ENCODE assay signal across 15 cellular contexts in the genomic region with DNA sequence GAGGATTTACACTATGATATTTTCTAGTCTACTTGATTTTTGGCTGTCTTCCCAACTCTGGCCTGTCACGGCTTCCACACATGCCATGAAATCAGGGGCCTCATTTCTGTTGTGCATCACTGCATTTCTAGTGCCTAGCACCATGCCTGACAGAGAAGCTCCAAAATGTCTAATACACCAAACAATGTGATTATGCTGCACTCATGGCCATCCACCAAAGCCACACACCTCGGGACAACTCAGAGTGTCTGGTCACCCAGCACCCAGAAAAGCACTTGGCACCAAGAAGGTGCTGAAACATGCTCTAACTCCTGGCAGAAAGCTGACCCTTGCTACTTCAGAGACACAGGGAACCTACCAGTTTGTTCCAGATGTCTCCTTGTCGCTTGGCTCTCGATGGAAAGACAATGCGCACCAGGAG. TPM values are rescaled to one million over a fixed set of nuclear protein-coding genes. Genes with fewer than 3 reads are reported as not detected.
DNase-seq lines count a peak whose midpoint lies in the region; ATAC-seq and TF ChIP-seq lines count a peak whose summit lies in the region.
"Had no signal": no experiment of that assay in that cellular context is flagged by ENCODE, and none has a peak within 500 bp of the region (broad histone marks: within the 10 kb centered on the region; RNA-seq: fewer than 3 reads in every experiment).

No MANE protein-coding gene starts in this region.

- H3K4me3 Mint-ChIP-seq in nephron progenitor cell (no peak overlapping the region), Calu3 (ENCODE audit: low read depth, unreplicated experiment) (no peak overlapping the region)
- H3K4me3 Mint-ChIP-seq: activated naive CD8-positive, alpha-beta T cell treated with anti-CD3 and anti-CD28 coated beads, Interleukin-2, amount 10 ng/mL, durations not matched to agents 7 days and 5 days; naive B cell had no signal

- H3K27ac Mint-ChIP-seq in nephron progenitor cell (peak overlapping the region; percentile 53), Calu3 (ENCODE audit: unreplicated experiment) (no peak overlapping the region)

- TF ChIP-seq CTCF in nephron progenitor cell (IDR thresholded peaks at IDR 0.05) = no peak
- no peak for TF ChIP-seq CTCF in Calu3 (IDR thresholded peaks at IDR 0.05; ENCODE audit: unreplicated experiment)

- H3K27me3 Mint-ChIP-seq in nephron progenitor cell (ENCODE audit: low read depth, poor library complexity) (no peaks in the 10 kb centered on the region), Calu3 (ENCODE audit: unreplicated experiment) (no peaks in the 10 kb centered on the region)
- H3K27me3 Mint-ChIP-seq: activated naive CD8-positive, alpha-beta T cell treated with anti-CD3 and anti-CD28 coated beads, Interleukin-2, amount 10 ng/mL, durations not matched to agents 7 days and 5 days; naive B cell had no signal

- H3K9me3 Mint-ChIP-seq in nephron progenitor cell (no peaks in the 10 kb centered on the region), Calu3 (ENCODE audit: low read depth, unreplicated experiment) (no peaks in the 10 kb centered on the region)
- H3K9me3 Mint-ChIP-seq: activated naive CD8-positive, alpha-beta T cell treated with anti-CD3 and anti-CD28 coated beads, Interleukin-2, amount 10 ng/mL, durations not matched to agents 7 days and 5 days; naive B cell had no signal

- no TSS peak for BruUV-seq in Calu3 (replicated peaks; lab: Mats Ljungman, UMichigan)

- no peak for ATAC-seq in HG03139 (IDR thresholded peaks at IDR 0.05; ENCODE audit: unreplicated experiment)

- CTCF ChIA-PET in Calu3 (lab: Charles Lee) = no interaction called here

- peaks cover 5% of the 10 kb centered on the region for H3K4me1 Mint-ChIP-seq in nephron progenitor cell
- H3K4me1 Mint-ChIP-seq in Calu3 (ENCODE audit: low read depth, unreplicated experiment) = no peaks in the 10 kb centered on the region

- DNase-seq in DMS79 treated with DMSO at 0.1 percent for 48 hours (lab: John Stamatoyannopoulos, UW) (peak; percentile 85), NCI-H446 (lab: John Stamatoyannopoulos, UW) (peak; percentile 51 to 71), dedifferentiated amniotic fluid mesenchymal stem cell (ENCODE audit: extremely low spot score) (peak; percentile 35), nephron progenitor cell (no peak), NCI-H1436 treated with DMSO at 0.1 percent for 48 hours (lab: John Stamatoyannopoulos, UW) (no peak), NCI-H524 treated with DMSO at 0.1 percent for 48 hours (lab: John Stamatoyannopoulos, UW) (no peak), Calu3 (no peak)
- DNase-seq: activated CD4-positive, CD25-positive, alpha-beta regulatory T cell; activated naive CD8-positive, alpha-beta T cell treated with anti-CD3 and anti-CD28 coated beads, Interleukin-2, amount 10 ng/mL, durations not matched to agents 7 days and 5 days; naive B cell; NCI-H1092 treated with DMSO at 0.1 percent for 48 hours; NCI-H2227 treated with DMSO at 0.1 percent for 48 hours; stimulated activated CD4-positive, alpha-beta T cell treated with anti-CD3 and anti-CD28 coated beads, Interleukin-4, amount 100 ng/mL, for 1 hour; trophoblast cell had no signal

- H3K36me3 Mint-ChIP-seq in nephron progenitor cell (ENCODE audit: low read depth) (peaks cover 67% of the 10 kb centered on the region), Calu3 (ENCODE audit: insufficient read depth, unreplicated experiment) (peaks cover 83% of the 10 kb centered on the region)

- intact Hi-C loops in Calu3 (cut with micrococcal nuclease; ENCODE audit: unreplicated experiment) = no loop called here

RNA-seq across cellular contexts. Expression of a gene that starts 11.3 kb away (rescaled TPM):
- total RNA-seq in Calu3 (2022) = 168 and 188 TPM in 2 replicates

RNA-seq across cellular contexts. Expression of a gene that starts 17.7 kb away (rescaled TPM):
- total RNA-seq in Calu3 (2022) = 1,595 and 1,852 TPM in 2 replicates

Comparison
In these comparisons a context has a peak if more than half of its experiments do, and no peak if none do; other contexts are left out.
1. DNase-seq: peak in DMS79 treated with DMSO at 0.1 percent for 48 hours (single experiment), NCI-H446 (2 of 2) and dedifferentiated amniotic fluid mesenchymal stem cell (single experiment); none in nephron progenitor cell (single experiment), NCI-H1436 treated with DMSO at 0.1 percent for 48 hours (single experiment), NCI-H524 treated with DMSO at 0.1 percent for 48 hours (single experiment) and Calu3 (single experiment).